Comparison of ENCODE assay signal across 8 cellular contexts in the genomic region with DNA sequence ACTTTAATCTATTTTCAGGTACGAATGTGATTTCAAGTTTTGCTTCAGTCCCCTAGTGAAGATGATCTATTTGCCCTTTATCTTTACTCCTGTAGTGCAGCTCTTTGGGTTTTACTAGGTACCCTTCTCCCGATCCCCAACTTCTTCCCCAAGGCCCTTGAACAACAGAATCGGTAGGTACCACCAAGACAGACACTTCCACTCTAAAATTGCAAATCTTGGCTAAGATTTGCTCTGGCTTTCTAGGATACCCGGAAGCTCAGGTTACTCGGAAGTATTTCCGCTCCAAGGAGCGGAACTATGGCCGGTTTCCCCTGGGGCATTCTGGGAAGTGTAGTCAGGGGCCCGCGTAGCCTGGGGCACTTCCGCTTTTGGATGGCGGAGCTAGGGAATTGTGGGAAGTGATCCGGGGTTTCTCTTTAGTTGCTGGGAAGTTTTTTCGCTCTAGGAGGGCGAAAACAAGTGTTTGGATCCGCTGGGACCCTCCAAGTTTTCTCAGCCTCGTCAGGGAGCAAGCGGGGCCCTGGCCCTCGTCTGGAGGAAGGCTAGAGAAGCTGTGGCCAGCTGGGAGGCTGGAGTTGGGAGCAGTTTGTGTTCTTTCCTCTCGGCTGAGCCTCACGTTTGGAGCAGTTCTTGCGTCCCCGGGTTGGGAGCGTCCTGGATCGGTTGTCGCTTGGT. TPM values are rescaled to one million over a fixed set of nuclear protein-coding genes. Genes with fewer than 3 reads are reported as not detected.
A peak's percentile ranks its signal among the peaks of the same experiment; 100 is the strongest.
DNase-seq lines count a peak whose midpoint lies in the region; ATAC-seq, FAIRE-seq and TF ChIP-seq lines count a peak whose summit lies in the region.

No MANE protein-coding gene starts in this region.

- TF ChIP-seq RAD21 in HepG2 (CRISPR knock-in tag; IDR thresholded peaks at IDR 0.05) = no peak

- H2AFZ ChIP-seq in HepG2 (ENCODE audit: low read length) = peak overlapping the region; percentile 97

- ATAC-seq in GM19035 (IDR thresholded peaks at IDR 0.05; ENCODE audit: unreplicated experiment) (peak; percentile 92), HG03354 (IDR thresholded peaks at IDR 0.05; ENCODE audit: poor library complexity, severe bottlenecking, unreplicated experiment) (peak; percentile 90), HepG2 (peak; percentile 99)

- CTCF ChIA-PET in activated CD4-positive, alpha-beta memory T cell treated with anti-CD3 and anti-CD28 coated beads for 36 hours (lab: Charles Lee) = interaction anchor here (1.0 kb wide), 1 partner anchor 43 kb away, joined by 4 read pairs; a partner anchor contains a TSS
- CTCF ChIA-PET in HepG2 (lab: Yijun Ruan, JAX; ENCODE audit: low intra/inter-chr PET ratio, low total read pairs) = no interaction called here

- no peaks in the 10 kb centered on the region for H3K79me2 ChIP-seq in HepG2 (ENCODE audit: insufficient read depth, low read length)

- peaks cover 24% of the 10 kb centered on the region for H3K9me3 ChIP-seq in HepG2 (ENCODE audit: low read length)

- peaks cover 0 to 3% of the 10 kb centered on the region in 2 experiments; a peak in 1 of 5 replicates for H3K27me3 ChIP-seq in HepG2 (ENCODE audit: control insufficient read depth in 1 of 2, insufficient read depth in 2 of 2, low read length in 2 of 2)

- in situ Hi-C loops in HepG2 (cut with HindIII; ENCODE audit: extremely low pct_ligation_motif_present, low pct_unique_long_range_greater_than_20kb) = no loop called here

- peak overlapping the region; percentile 83 for H3K9ac ChIP-seq in HepG2 (ENCODE audit: insufficient read depth, low read depth, low read length)

- H3K27ac Mint-ChIP-seq in activated CD4-positive, alpha-beta memory T cell treated with anti-CD3 and anti-CD28 coated beads for 36 hours = peak overlapping the region; percentile 79

- BruUV-seq in HepG2 (replicated peaks; lab: Mats Ljungman, UMichigan) = TSS peak; percentile 55

- no peaks in the 10 kb centered on the region for H3K36me3 ChIP-seq in HepG2 (replicated peaks in 1 of 2; ENCODE audit: control insufficient read depth in 1 of 2, insufficient read depth in 2 of 2, low read length in 2 of 2)

- no peaks in the 10 kb centered on the region for H3K4me1 ChIP-seq in HepG2 (ENCODE audit: insufficient read depth, low read length)

- peak overlapping the region; percentile 66 for H3K27ac ChIP-seq in HepG2 (ENCODE audit: extremely low read length, insufficient read depth, low read length)

- WGBS in HepG2 (ENCODE audit: low lambda C conversion rate) = 2% methylated on average over 21 of the region's 26 CpGs

- TF ChIP-seq EP300 in HepG2 (IDR thresholded peaks at IDR 0.05; ENCODE audit: low read depth in 2 of 2, low read length in 2 of 2) = peak in 1 of 2 experiments; percentile 17; a peak in 1 of 4 replicates
- no peak for TF ChIP-seq EP300 in HepG2 (CRISPR knock-in tag; IDR thresholded peaks at IDR 0.05; ENCODE audit: borderline replicate concordance)

- H3K4me2 ChIP-seq in HepG2 (ENCODE audit: low read depth, low read length) = peak overlapping the region; percentile 87

- POLR2A ChIA-PET in activated CD4-positive, alpha-beta memory T cell treated with anti-CD3 and anti-CD28 coated beads for 36 hours (lab: Charles Lee) = no interaction called here
- POLR2A ChIA-PET in HepG2 (lab: Yijun Ruan, JAX) = interaction anchor here (0.9 to 2.6 kb wide), 10 partner anchors 42 to 293 kb away, joined by 3 to 36 read pairs (median 5); a partner anchor contains a TSS

- intact Hi-C loops in activated CD4-positive, alpha-beta memory T cell treated with anti-CD3 and anti-CD28 coated beads for 36 hours (cut with micrococcal nuclease) = loop anchor here (2.0 kb wide), 1 partner anchor 182 kb away; a partner anchor contains a TSS
- intact Hi-C loops in HepG2 (cut with micrococcal nuclease; ENCODE audit: unreplicated experiment) = loop anchor here (10.0 kb wide), 1 partner anchor 98 kb away; a partner anchor contains a TSS

- TF ChIP-seq CTCF in AG09319 (IDR thresholded peaks at IDR 0.05; ENCODE audit: low read depth, low read length) (no peak), HepG2 (CRISPR knock-in tag; IDR thresholded peaks at IDR 0.05) (no peak)

- peak overlapping the region; percentile 82 for H3K4me3 Mint-ChIP-seq in activated CD4-positive, alpha-beta memory T cell treated with anti-CD3 and anti-CD28 coated beads for 36 hours

- H3K4me1 Mint-ChIP-seq in activated CD4-positive, alpha-beta memory T cell treated with anti-CD3 and anti-CD28 coated beads for 36 hours (ENCODE audit: low read depth) = peaks cover 7% of the 10 kb centered on the region

- H4K20me1 ChIP-seq in HepG2 (ENCODE audit: insufficient read depth, low read length) = no peaks in the 10 kb centered on the region

- peak; percentile 92 for FAIRE-seq in HepG2 (lab: Jason Lieb, UNC)

- TF ChIP-seq POLR2A in HepG2 (IDR thresholded peaks at IDR 0.05; ENCODE audit: insufficient read depth in 1 of 2, low read depth in 2 of 2, low read length in 2 of 2) = peak; percentile 49 to 68; a peak in 3 of 4 replicates

- H3K36me3 Mint-ChIP-seq in activated CD4-positive, alpha-beta memory T cell treated with anti-CD3 and anti-CD28 coated beads for 36 hours = peaks cover 17% of the 10 kb centered on the region

- peak; percentile 85 for DNase-seq in AG09319 (ENCODE audit: extremely low read depth, low read depth)
- peak; percentile 81 to 93 for DNase-seq in NCI-H524 (lab: John Stamatoyannopoulos, UW)
- DNase-seq in activated CD4-positive, alpha-beta memory T cell treated with anti-CD3 and anti-CD28 coated beads for 36 hours = peak; percentile 84
- DNase-seq in dermis microvascular lymphatic vessel endothelial cell (ENCODE audit: low read depth in 2 of 2) = peak; percentile 82 to 94
- DNase-seq in HepG2 (ENCODE audit: low spot score) = peak; percentile 94
- peak; percentile 61 to 66 for DNase-seq in stimulated activated CD4-positive, alpha-beta T cell treated with anti-CD3 and anti-CD28 coated beads, Interleukin-2, amount 100 ng/mL, for 48 hours

- peaks cover 6% of the 10 kb centered on the region for H3K27me3 Mint-ChIP-seq in activated CD4-positive, alpha-beta memory T cell treated with anti-CD3 and anti-CD28 coated beads for 36 hours

- peaks cover 22% of the 10 kb centered on the region for H3K9me3 Mint-ChIP-seq in activated CD4-positive, alpha-beta memory T cell treated with anti-CD3 and anti-CD28 coated beads for 36 hours

- H3K4me3 ChIP-seq in HepG2 (replicated peaks in 1 of 3; ENCODE audit: insufficient read depth in 1 of 3, low read depth in 2 of 3, low read length in 3 of 3) = peak overlapping the region; percentile 80 to 94 (median 88)

RNA-seq across cellular contexts. Expression of a gene that starts 5.1 kb away (rescaled TPM):
- total RNA-seq in activated CD4-positive, alpha-beta memory T cell treated with anti-CD3 and anti-CD28 coated beads for 36 hours = 10 to 100 TPM; 13.5 TPM
- 14.4 and 18.6 TPM in 2 replicates for total RNA-seq in dermis microvascular lymphatic vessel endothelial cell
- total RNA-seq in HepG2 (2016; rRNA removed; fragmentation: Illumina TruSeq; extraction: Trizol) = 16.8 and 23.2 TPM in 2 replicates
- total RNA-seq in HepG2 (2016; cell fraction: cytosol; rRNA removed; fragmentation: Illumina TruSeq; extraction: Trizol; ENCODE audit: low read depth) = 3.0 and 4.0 TPM in 2 replicates
- total RNA-seq in HepG2 (2016; cell fraction: insoluble cytoplasmic fraction; rRNA removed; fragmentation: Illumina TruSeq; extraction: Trizol) = 15.1 and 19.2 TPM in 2 replicates
- 8.6 and 9.1 TPM in 2 replicates for total RNA-seq in HepG2 (2016; cell fraction: membrane; rRNA removed; fragmentation: Illumina TruSeq; extraction: Trizol)
- total RNA-seq in HepG2 (2016; cell fraction: nucleus; rRNA removed; fragmentation: Illumina TruSeq; extraction: Trizol) = 15.4 and 18.9 TPM in 2 replicates
- 3.1 and 4.7 TPM in 2 replicates for polyA plus RNA-seq in HepG2 (2011; rRNA removed)
- 1.9 and 3.6 TPM in 2 replicates for polyA plus RNA-seq in HepG2 (2011; cell fraction: cytosol; rRNA removed)
- polyA plus RNA-seq in HepG2 (2011; cell fraction: nucleus; rRNA removed) = 2.7 and 3.7 TPM in 2 replicates
- polyA plus RNA-seq in HepG2 (2012) = 8.8 and 9.1 TPM in 2 replicates
- polyA plus RNA-seq in HepG2 (2016; cell fraction: cytosol; fragmentation: Illumina TruSeq; extraction: Trizol; ENCODE audit: low read depth) = 1.5 and 2.0 TPM in 2 replicates
- polyA plus RNA-seq in HepG2 (2016; cell fraction: insoluble cytoplasmic fraction; fragmentation: Illumina TruSeq; extraction: Trizol; ENCODE audit: low read depth) = 10.6 and 12.3 TPM in 2 replicates
- polyA plus RNA-seq in HepG2 (2016; cell fraction: membrane; fragmentation: Illumina TruSeq; extraction: Trizol; ENCODE audit: low read depth) = 2.6 and 2.7 TPM in 2 replicates
- polyA plus RNA-seq in HepG2 (2016; cell fraction: nucleus; fragmentation: Illumina TruSeq; extraction: Trizol; ENCODE audit: insufficient read depth, low read depth) = 10.9 and 12.5 TPM in 2 replicates
- 8.1 and 15.3 TPM in 2 replicates for polyA minus RNA-seq in HepG2 (2011; rRNA and poly(A)+ RNA removed; ENCODE audit: low replicate concordance)
- polyA minus RNA-seq in HepG2 (2011; cell fraction: cytosol; rRNA and poly(A)+ RNA removed) = 4.6 and 5.8 TPM in 2 replicates
- 33.1 and 39.8 TPM in 2 replicates for polyA minus RNA-seq in HepG2 (2011; cell fraction: nucleus; rRNA and poly(A)+ RNA removed)

RNA-seq across cellular contexts. Expression of a gene that starts 42.4 kb away (rescaled TPM):
- total RNA-seq in activated CD4-positive, alpha-beta memory T cell treated with anti-CD3 and anti-CD28 coated beads for 36 hours = 10 to 100 TPM; 10.6 to 10.7 TPM
- total RNA-seq in dermis microvascular lymphatic vessel endothelial cell = 9.1 and 12.1 TPM in 2 replicates
- total RNA-seq in HepG2 (2016; rRNA removed; fragmentation: Illumina TruSeq; extraction: Trizol) = 16.0 and 19.2 TPM in 2 replicates
- total RNA-seq in HepG2 (2016; cell fraction: cytosol; rRNA removed; fragmentation: Illumina TruSeq; extraction: Trizol; ENCODE audit: low read depth) = 4.0 and 5.4 TPM in 2 replicates
- 15.8 and 18.3 TPM in 2 replicates for total RNA-seq in HepG2 (2016; cell fraction: insoluble cytoplasmic fraction; rRNA removed; fragmentation: Illumina TruSeq; extraction: Trizol)
- total RNA-seq in HepG2 (2016; cell fraction: membrane; rRNA removed; fragmentation: Illumina TruSeq; extraction: Trizol) = 7.0 and 7.4 TPM in 2 replicates
- total RNA-seq in HepG2 (2016; cell fraction: nucleus; rRNA removed; fragmentation: Illumina TruSeq; extraction: Trizol) = 19.3 and 23.6 TPM in 2 replicates
- 8.3 and 12.1 TPM in 2 replicates for polyA plus RNA-seq in HepG2 (2011; rRNA removed)
- polyA plus RNA-seq in HepG2 (2011; cell fraction: cytosol; rRNA removed) = 4.2 and 6.0 TPM in 2 replicates
- polyA plus RNA-seq in HepG2 (2011; cell fraction: nucleus; rRNA removed) = 10.6 and 16.7 TPM in 2 replicates
- 8.5 and 9.6 TPM in 2 replicates for polyA plus RNA-seq in HepG2 (2012)
- 1.8 and 2.0 TPM in 2 replicates for polyA plus RNA-seq in HepG2 (2016; cell fraction: cytosol; fragmentation: Illumina TruSeq; extraction: Trizol; ENCODE audit: low read depth)
- polyA plus RNA-seq in HepG2 (2016; cell fraction: insoluble cytoplasmic fraction; fragmentation: Illumina TruSeq; extraction: Trizol; ENCODE audit: low read depth) = 12.8 and 14.2 TPM in 2 replicates
- polyA plus RNA-seq in HepG2 (2016; cell fraction: membrane; fragmentation: Illumina TruSeq; extraction: Trizol; ENCODE audit: low read depth) = 2.8 and 3.5 TPM in 2 replicates
- polyA plus RNA-seq in HepG2 (2016; cell fraction: nucleus; fragmentation: Illumina TruSeq; extraction: Trizol; ENCODE audit: insufficient read depth, low read depth) = 34.3 and 36.8 TPM in 2 replicates
- polyA minus RNA-seq in HepG2 (2011; rRNA and poly(A)+ RNA removed; ENCODE audit: low replicate concordance) = 4.9 and 7.6 TPM in 2 replicates
- 1.6 and 2.9 TPM in 2 replicates for polyA minus RNA-seq in HepG2 (2011; cell fraction: cytosol; rRNA and poly(A)+ RNA removed)
- polyA minus RNA-seq in HepG2 (2011; cell fraction: nucleus; rRNA and poly(A)+ RNA removed) = 20.6 and 35.8 TPM in 2 replicates

RNA-seq across cellular contexts. Expression of a gene that starts 52.4 kb away (rescaled TPM):
- under 1 TPM in 1 of 2 experiments, not detected in 1; 0.12 TPM for total RNA-seq in activated CD4-positive, alpha-beta memory T cell treated with anti-CD3 and anti-CD28 coated beads for 36 hours
- total RNA-seq in dermis microvascular lymphatic vessel endothelial cell = 1.3 and 1.5 TPM in 2 replicates
- total RNA-seq in HepG2 (2016; rRNA removed; fragmentation: Illumina TruSeq; extraction: Trizol) = 2.0 and 2.1 TPM in 2 replicates
- 0.53 and 0.81 TPM in 2 replicates for total RNA-seq in HepG2 (2016; cell fraction: cytosol; rRNA removed; fragmentation: Illumina TruSeq; extraction: Trizol; ENCODE audit: low read depth)
- total RNA-seq in HepG2 (2016; cell fraction: insoluble cytoplasmic fraction; rRNA removed; fragmentation: Illumina TruSeq; extraction: Trizol) = 1.7 and 2.8 TPM in 2 replicates
- total RNA-seq in HepG2 (2016; cell fraction: membrane; rRNA removed; fragmentation: Illumina TruSeq; extraction: Trizol) = 0.59 and 0.96 TPM in 2 replicates
- total RNA-seq in HepG2 (2016; cell fraction: nucleus; rRNA removed; fragmentation: Illumina TruSeq; extraction: Trizol) = 1.4 and 2.1 TPM in 2 replicates
- 0.49 and 0.93 TPM in 2 replicates for polyA plus RNA-seq in HepG2 (2011; rRNA removed)
- 0.42 and 0.58 TPM in 2 replicates for polyA plus RNA-seq in HepG2 (2011; cell fraction: cytosol; rRNA removed)
- polyA plus RNA-seq in HepG2 (2011; cell fraction: nucleus; rRNA removed) = 0.79 and 0.99 TPM in 2 replicates
- 0.61 and 1.1 TPM in 2 replicates for polyA plus RNA-seq in HepG2 (2012)
- 0.09 and 0.17 TPM in 2 replicates for polyA plus RNA-seq in HepG2 (2016; cell fraction: cytosol; fragmentation: Illumina TruSeq; extraction: Trizol; ENCODE audit: low read depth)
- 1.2 and 1.6 TPM in 2 replicates for polyA plus RNA-seq in HepG2 (2016; cell fraction: insoluble cytoplasmic fraction; fragmentation: Illumina TruSeq; extraction: Trizol; ENCODE audit: low read depth)
- 0.16 TPM in 2 replicates for polyA plus RNA-seq in HepG2 (2016; cell fraction: membrane; fragmentation: Illumina TruSeq; extraction: Trizol; ENCODE audit: low read depth)
- polyA plus RNA-seq in HepG2 (2016; cell fraction: nucleus; fragmentation: Illumina TruSeq; extraction: Trizol; ENCODE audit: insufficient read depth, low read depth) = 1.3 and 1.5 TPM in 2 replicates
- 0.35 and 1.8 TPM in 2 replicates for polyA minus RNA-seq in HepG2 (2011; rRNA and poly(A)+ RNA removed; ENCODE audit: low replicate concordance)
- 0.53 and 1.1 TPM in 2 replicates for polyA minus RNA-seq in HepG2 (2011; cell fraction: cytosol; rRNA and poly(A)+ RNA removed)
- polyA minus RNA-seq in HepG2 (2011; cell fraction: nucleus; rRNA and poly(A)+ RNA removed) = 2.7 and 4.1 TPM in 2 replicates

Comparison
In these comparisons a context has a peak if more than half of its experiments do, and no peak if none do; other contexts are left out.
1. Peak in every context shown above with its lines: DNase-seq, ATAC-seq, H3K4me3 ChIP-seq and H3K27ac ChIP-seq.